In the genomic region with DNA sequence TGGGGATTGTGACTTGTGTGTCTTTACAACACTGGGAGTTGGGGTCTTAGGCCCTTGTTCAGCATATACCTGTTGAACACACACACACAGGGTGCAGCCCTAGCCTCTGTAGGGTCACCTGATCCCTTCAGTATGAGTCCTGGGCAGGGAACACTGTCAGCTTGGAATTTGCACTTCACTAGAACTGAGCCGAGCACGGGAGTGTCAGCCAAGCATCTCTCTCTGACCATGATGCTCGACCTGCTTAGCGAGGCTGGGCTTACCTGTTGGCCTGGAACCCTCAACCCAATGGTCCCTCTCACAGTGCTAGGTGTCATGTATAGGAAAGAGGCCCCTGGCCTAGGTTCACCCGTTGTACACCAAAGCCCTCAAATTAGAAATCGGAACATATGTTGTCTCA, we compare ENCODE assay signal across 25 cellular contexts.
"Had no signal": no experiment of that assay in that cellular context is flagged by ENCODE, and none has a peak within 500 bp of the region (broad histone marks: within the 10 kb centered on the region; RNA-seq: fewer than 3 reads in every experiment).

No MANE protein-coding gene starts in this region.

- H3K36me3 ChIP-seq: left ventricle myocardium inferior, neural progenitor cell, neutrophil, ovary, right atrium auricular region, right lobe of liver, stomach, thoracic aorta, tibial artery, uterus had no signal

- H3K27me3 ChIP-seq: neutrophil, ovary, right atrium auricular region, right lobe of liver, stomach, tibial artery, uterus had no signal

- H3K4me3 ChIP-seq: left ventricle myocardium inferior, lung, neural progenitor cell, ovary, right atrium auricular region, right lobe of liver, smooth muscle cell, stomach, thoracic aorta, tibial artery, uterus had no signal

- H3K27ac ChIP-seq: left ventricle myocardium inferior, neural progenitor cell, neutrophil, ovary, right atrium auricular region, right lobe of liver, stomach, thoracic aorta, tibial artery, uterus had no signal

- ATAC-seq: natural killer cell; right lobe of liver; stimulated activated naive B cell treated with anti-CD40 and anti-IgM and Interleukin-4, amounts not matched to agents 10 μg/mL and 1 μg/mL and 100 μg/mL, for 72 hours; stimulated activated naive CD8-positive, alpha-beta T cell treated with anti-CD3 and anti-CD28 coated beads, Interleukin-15, Interleukin-2, amounts not matched to agents 100 U/mL and 50 U/mL, for 24 hours had no signal

- H3K4me1 ChIP-seq: left ventricle myocardium inferior, neural progenitor cell, right atrium auricular region, right lobe of liver, stomach, tibial artery, uterus had no signal

- H3K9me3 ChIP-seq: left ventricle myocardium inferior, neutrophil, ovary, right atrium auricular region, right lobe of liver, stomach, thoracic aorta, tibial artery, uterus had no signal

- DNase-seq: hippocampal formation; left ventricle myocardium inferior; mesendoderm; naive B cell; natural killer cell; nephron progenitor cell; occipital lobe; ovary; right lobe of liver; stimulated activated CD4-positive, alpha-beta T cell treated with anti-CD3 and anti-CD28 coated beads, Interleukin-1b, Interleukin-23, amount 100 ng/mL, for 48 hours; stimulated activated CD4-positive, alpha-beta T cell treated with anti-CD3 and anti-CD28 coated beads, Interleukin-2, amount 100 ng/mL, for 48 hours; stimulated activated CD4-positive, alpha-beta T cell treated with anti-CD3 and anti-CD28 coated beads, Interleukin-4, amount 100 ng/mL, for 4 hours; stimulated activated CD8-positive, alpha-beta memory T cell treated with anti-CD3 and anti-CD28 coated beads, Interleukin-4, amount 100 ng/mL, for 48 hours; stimulated activated naive B cell treated with anti-CD40 and anti-IgM and Interleukin-4, amounts not matched to agents 10 μg/mL and 1 μg/mL and 100 μg/mL, for 72 hours; stimulated activated naive CD8-positive, alpha-beta T cell treated with anti-CD3 and anti-CD28 coated beads, Interleukin-15, Interleukin-2, amounts not matched to agents 100 U/mL and 50 U/mL, for 24 hours; stomach; tibial artery; trophoblast cell; uterus had no signal
